8 cellular contexts compared by ENCODE assay signal in genomic region chrX:275967-276587, GRCh38. TPM values are rescaled to one million over a fixed set of nuclear protein-coding genes. Genes with fewer than 3 reads are reported as not detected.
DNase-seq lines count a peak whose midpoint lies in the region; ATAC-seq and TF ChIP-seq lines count a peak whose summit lies in the region.

No MANE protein-coding gene starts in this region.

- no peak overlapping the region for H3K27ac Mint-ChIP-seq in activated CD4-positive, alpha-beta T cell treated with anti-CD3 and anti-CD28 coated beads, Interleukin-2, amount 10 ng/mL, durations not matched to agents 7 days and 5 days

- H3K36me3 Mint-ChIP-seq in activated CD4-positive, alpha-beta T cell treated with anti-CD3 and anti-CD28 coated beads, Interleukin-2, amount 10 ng/mL, durations not matched to agents 7 days and 5 days (ENCODE audit: low read depth), result peaks cover 8% of the 10 kb centered on the region

- POLR2A ChIA-PET in activated CD4-positive, alpha-beta T cell treated with anti-CD3 and anti-CD28 coated beads, Interleukin-2, amount 10 ng/mL, durations not matched to agents 7 days and 5 days (lab: Charles Lee), result no interaction called here

- H3K4me3 Mint-ChIP-seq in activated CD4-positive, alpha-beta T cell treated with anti-CD3 and anti-CD28 coated beads, Interleukin-2, amount 10 ng/mL, durations not matched to agents 7 days and 5 days, result peak overlapping the region; percentile 71

- ATAC-seq in HG03439 (IDR thresholded peaks at IDR 0.05; ENCODE audit: unreplicated experiment) (peak; percentile 55), upper lobe of left lung (ENCODE audit: low FRiP score in 2 of 2) (peak; percentile 96 to 97)

- peaks cover 7% of the 10 kb centered on the region for H3K27me3 Mint-ChIP-seq in activated CD4-positive, alpha-beta T cell treated with anti-CD3 and anti-CD28 coated beads, Interleukin-2, amount 10 ng/mL, durations not matched to agents 7 days and 5 days

- H3K4me3 ChIP-seq in muscle layer of duodenum (ENCODE audit: low read depth in 1 of 2, low read length in 2 of 2) (peak overlapping the region; percentile 55 to 67), upper lobe of left lung (peak overlapping the region; percentile 58 to 78 (median 69))

- CTCF ChIA-PET in activated CD4-positive, alpha-beta T cell treated with anti-CD3 and anti-CD28 coated beads, Interleukin-2, amount 10 ng/mL, durations not matched to agents 7 days and 5 days (lab: Charles Lee), result no interaction called here

- H3K9me3 ChIP-seq in muscle layer of duodenum (ENCODE audit: control insufficient read depth in 1 of 2, low read length in 2 of 2) (no peaks in the 10 kb centered on the region), upper lobe of left lung (no peaks in the 10 kb centered on the region)

- peak; percentile 45 for DNase-seq in activated naive CD4-positive, alpha-beta T cell treated with Interleukin-2 at 50 U/mL for 16 hours
- no peak for DNase-seq in activated naive CD4-positive, alpha-beta T cell (lab: John Stamatoyannopoulos, UW)
- peak; percentile 38 for DNase-seq in activated CD4-positive, alpha-beta T cell treated with anti-CD3 and anti-CD28 coated beads, Interleukin-2, amount 10 ng/mL, durations not matched to agents 7 days and 5 days
- DNase-seq in erythroblast (lab: John Stamatoyannopoulos, UW), result no peak
- peak; percentile 91 to 93 for DNase-seq in upper lobe of left lung
- DNase-seq in hippocampal formation (lab: John Stamatoyannopoulos, UW), result no peak

- H3K4me1 ChIP-seq in muscle layer of duodenum (ENCODE audit: control insufficient read depth in 1 of 2, insufficient read depth in 2 of 2, low read length in 2 of 2) (peaks cover 0 to 18% of the 10 kb centered on the region in 2 donors), upper lobe of left lung (peaks cover 15 to 24% (median 18%) of the 10 kb centered on the region in 4 donors)

- H3K27ac ChIP-seq in muscle layer of duodenum (ENCODE audit: low read length) (no peak overlapping the region), upper lobe of left lung (peak overlapping the region in 3 of 4 donors; percentile 70 to 86 (median 77))

- H3K36me3 ChIP-seq in muscle layer of duodenum (ENCODE audit: control insufficient read depth in 1 of 2, insufficient read depth in 2 of 2, low read length in 2 of 2), result no peaks in the 10 kb centered on the region
- H3K36me3 ChIP-seq in upper lobe of left lung, result no peaks in the 10 kb centered on the region

- TF ChIP-seq CTCF in upper lobe of left lung (IDR thresholded peaks at IDR 0.05), result peak in 4 of 6 experiments; percentile 16 to 46 (median 35)

- H3K4me1 Mint-ChIP-seq in activated CD4-positive, alpha-beta T cell treated with anti-CD3 and anti-CD28 coated beads, Interleukin-2, amount 10 ng/mL, durations not matched to agents 7 days and 5 days, result peaks cover 20% of the 10 kb centered on the region

- TF ChIP-seq EP300 in upper lobe of left lung (IDR thresholded peaks at IDR 0.05), result no peak

- 4 to 20% methylated on average over 5 to 19 of the region's 36 CpGs for WGBS in upper lobe of left lung, 2 donors

- H3K27me3 ChIP-seq in muscle layer of duodenum (ENCODE audit: low read depth, low read length) (no peaks in the 10 kb centered on the region), upper lobe of left lung (no peaks in the 10 kb centered on the region)

- TF ChIP-seq POLR2A in erythroblast (IDR thresholded peaks at IDR 0.05; ENCODE audit: low read length) (peak; percentile 30), upper lobe of left lung (IDR thresholded peaks at IDR 0.05) (peak in 3 of 4 donors; percentile 38 to 92 (median 54))

- no peaks in the 10 kb centered on the region for H3K9me3 Mint-ChIP-seq in activated CD4-positive, alpha-beta T cell treated with anti-CD3 and anti-CD28 coated beads, Interleukin-2, amount 10 ng/mL, durations not matched to agents 7 days and 5 days

RNA-seq across cellular contexts. Expression of gene PLCXD1, which starts 5.1 kb away (rescaled TPM):
- total RNA-seq in activated CD4-positive, alpha-beta T cell treated with anti-CD3 and anti-CD28 coated beads, Interleukin-2, amount 10 ng/mL, durations not matched to agents 7 days and 5 days, result 10 to 100 TPM; 60.1 to 63.4 TPM
- 10 to 100 TPM in 5 of 6 donors, 1 to 10 TPM in 1; 7.8 to 75.4 (median 19.2) TPM for total RNA-seq in upper lobe of left lung

RNA-seq across cellular contexts. Expression of gene GTPBP6, which starts 42.5 kb away (rescaled TPM):
- 10 to 100 TPM; 48.5 to 52.1 TPM for total RNA-seq in activated CD4-positive, alpha-beta T cell treated with anti-CD3 and anti-CD28 coated beads, Interleukin-2, amount 10 ng/mL, durations not matched to agents 7 days and 5 days
- total RNA-seq in upper lobe of left lung, result 10 to 100 TPM; 34.6 to 69.9 (median 61.0) TPM

Comparison
In these comparisons a context has a peak if more than half of its experiments do, and no peak if none do; other contexts are left out.
1. DNase-seq: peak in activated naive CD4-positive, alpha-beta T cell treated with Interleukin-2 at 50 U/mL for 16 hours (single experiment), activated CD4-positive, alpha-beta T cell treated with anti-CD3 and anti-CD28 coated beads, Interleukin-2, amount 10 ng/mL, durations not matched to agents 7 days and 5 days (single experiment) and upper lobe of left lung (2 of 2); none in activated naive CD4-positive, alpha-beta T cell (0 of 4), erythroblast (0 of 2) and hippocampal formation (0 of 2).